Comparison of ENCODE assay signal across 14 cellular contexts in the genomic region with DNA sequence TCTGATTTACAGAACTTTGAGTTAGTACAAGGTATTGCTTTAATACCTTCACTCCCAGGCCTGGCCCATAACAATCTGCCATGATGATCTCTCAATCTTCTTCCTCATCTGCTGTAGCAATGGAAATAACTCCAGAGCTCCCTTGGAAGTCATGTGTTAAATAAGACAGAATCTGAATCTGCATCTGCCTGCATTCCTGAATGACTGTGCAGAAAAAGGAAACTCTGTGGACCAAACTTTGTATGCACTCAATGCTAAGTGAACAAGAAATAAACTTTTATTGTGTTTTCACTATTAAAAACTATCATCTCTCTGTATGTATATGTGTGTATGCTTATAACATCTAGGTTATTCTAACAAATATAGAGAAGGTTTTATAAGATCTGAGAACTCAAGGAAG.
DNase-seq lines count a peak whose midpoint lies in the region; FAIRE-seq and TF ChIP-seq lines count a peak whose summit lies in the region.
"Had no signal": no experiment of that assay in that cellular context is flagged by ENCODE, and none has a peak within 500 bp of the region (broad histone marks: within the 10 kb centered on the region; RNA-seq: fewer than 3 reads in every experiment).

No MANE protein-coding gene starts in this region.

- H2AFZ ChIP-seq in mesenchymal stem cell (ENCODE audit: low read depth, low read length) (no peak overlapping the region), smooth muscle cell (ENCODE audit: low read depth) (peak overlapping the region; percentile 24)

- no peak overlapping the region for H3K9ac ChIP-seq in adipocyte (ENCODE audit: low read length)
- no peak overlapping the region for H3K9ac ChIP-seq in mesenchymal stem cell (ENCODE audit: low read length)
- no peak overlapping the region for H3K9ac ChIP-seq in smooth muscle cell (ENCODE audit: low read depth)

- H4K20me1 ChIP-seq in smooth muscle cell (ENCODE audit: low read depth) = no peaks in the 10 kb centered on the region

- H3K79me1 ChIP-seq in mesenchymal stem cell (replicated peaks; ENCODE audit: low read length, poor library complexity, severe bottlenecking) = no peaks in the 10 kb centered on the region

- H3K4me3 ChIP-seq in adipocyte (ENCODE audit: low read length) (no peak overlapping the region), mesenchymal stem cell (ENCODE audit: insufficient read depth in 1 of 2, low read depth in 1 of 2, low read length in 2 of 2) (no peak overlapping the region), smooth muscle cell (no peak overlapping the region)

- DNase-seq in GM03348 (ENCODE audit: low spot score) (peak; percentile 10), adipocyte (ENCODE audit: low read depth) (peak; percentile 39), mesenchymal stem cell (peak; percentile 18), smooth muscle cell (lab: John Stamatoyannopoulos, UW; ENCODE audit: unreplicated experiment) (no peak), DMS153 (lab: John Stamatoyannopoulos, UW) (no peak), SHP77 treated with DMSO at 0.1 percent for 48 hours (lab: John Stamatoyannopoulos, UW) (no peak), urothelium cell line (ENCODE audit: low spot score) (no peak)
- DNase-seq: C1 segment of cervical spinal cord; Calu3; CD4-positive, alpha-beta T cell; DMS 273 treated with DMSO at 0.1 percent for 48 hours; DMS79 treated with DMSO at 0.1 percent for 48 hours; GDM1 had no signal

- no peak overlapping the region for H3K23ac ChIP-seq in mesenchymal stem cell (ENCODE audit: low read length in 2 of 2)

- H4K8ac ChIP-seq in mesenchymal stem cell (ENCODE audit: low read length) = no peak overlapping the region

- no peak overlapping the region for H3K14ac ChIP-seq in mesenchymal stem cell (ENCODE audit: low read length in 2 of 2)

- no peak overlapping the region for H3K4ac ChIP-seq in mesenchymal stem cell (ENCODE audit: low read depth in 1 of 2, low read length in 2 of 2)

- H4K91ac ChIP-seq in mesenchymal stem cell (ENCODE audit: low read length) = no peak overlapping the region

- no peak overlapping the region for H2BK12ac ChIP-seq in mesenchymal stem cell (ENCODE audit: low read length in 2 of 2)

- H3K79me2 ChIP-seq in smooth muscle cell (ENCODE audit: low read depth) = no peaks in the 10 kb centered on the region

- peak overlapping the region; percentile 70 for H3K27ac ChIP-seq in mesenchymal stem cell (ENCODE audit: low read length, poor library complexity, severe bottlenecking)
- H3K27ac ChIP-seq in smooth muscle cell (ENCODE audit: low read depth) = no peak overlapping the region

- H3K4me1 ChIP-seq in adipocyte (ENCODE audit: control insufficient read depth, insufficient read depth, low read length) (no peaks in the 10 kb centered on the region), mesenchymal stem cell (ENCODE audit: control insufficient read depth, insufficient read depth, low read depth, low read length) (peaks cover 2% of the 10 kb centered on the region), smooth muscle cell (ENCODE audit: low read depth) (no peaks in the 10 kb centered on the region)

- H3K27me3 ChIP-seq in adipocyte (replicated peaks; ENCODE audit: control insufficient read depth, insufficient read depth, low read length) = no peaks in the 10 kb centered on the region
- H3K27me3 ChIP-seq in mesenchymal stem cell (ENCODE audit: control insufficient read depth in 1 of 2, insufficient read depth in 1 of 2, low read length in 2 of 2) = no peaks in the 10 kb centered on the region
- H3K27me3 ChIP-seq in smooth muscle cell (ENCODE audit: low read depth) = no peaks in the 10 kb centered on the region

- H3K9me3 ChIP-seq in adipocyte (ENCODE audit: control insufficient read depth, low read length) (no peaks in the 10 kb centered on the region), mesenchymal stem cell (ENCODE audit: control insufficient read depth, low read length) (no peaks in the 10 kb centered on the region), smooth muscle cell (replicated peaks; ENCODE audit: low read depth) (no peaks in the 10 kb centered on the region)

- FAIRE-seq in urothelium cell line (lab: Jason Lieb, UNC) = no peak
- FAIRE-seq: H54 had no signal

- H2BK120ac ChIP-seq in mesenchymal stem cell (ENCODE audit: low read depth, low read length) = no peak overlapping the region

- no peak overlapping the region for H2BK5ac ChIP-seq in mesenchymal stem cell (ENCODE audit: low read depth, low read length, poor library complexity, severe bottlenecking)

- H2AK5ac ChIP-seq in mesenchymal stem cell (ENCODE audit: low read length, severe bottlenecking) = peak overlapping the region; percentile 99

- H3K4me2 ChIP-seq in mesenchymal stem cell (ENCODE audit: low read length, poor library complexity, severe bottlenecking) = no peak overlapping the region
- H3K4me2 ChIP-seq in smooth muscle cell = no peak overlapping the region

- no peak overlapping the region for H3K18ac ChIP-seq in mesenchymal stem cell (ENCODE audit: low read depth in 1 of 2, low read length in 2 of 2)

- no peak for TF ChIP-seq CTCF in smooth muscle cell (IDR thresholded peaks at IDR 0.05; ENCODE audit: borderline replicate concordance, insufficient read depth, poor library complexity, severe bottlenecking)

- no peak overlapping the region for H2BK15ac ChIP-seq in mesenchymal stem cell (ENCODE audit: low read depth, poor library complexity, severe bottlenecking)

- H3K36me3 ChIP-seq in adipocyte (ENCODE audit: control insufficient read depth, insufficient read depth, low read length, severe bottlenecking) = no peaks in the 10 kb centered on the region
- H3K36me3 ChIP-seq in mesenchymal stem cell (ENCODE audit: control insufficient read depth in 1 of 2, insufficient read depth in 2 of 2, low read depth in 1 of 2, low read length in 2 of 2) = no peaks in the 10 kb centered on the region
- H3K36me3 ChIP-seq in smooth muscle cell (ENCODE audit: low read depth) = no peaks in the 10 kb centered on the region

- H3F3A ChIP-seq in smooth muscle cell (ENCODE audit: low read depth) = no peaks in the 10 kb centered on the region

Comparison
In these comparisons a context has a peak if more than half of its experiments do, and no peak if none do; other contexts are left out.
1. DNase-seq: peak in GM03348 (single experiment), adipocyte (single experiment) and mesenchymal stem cell (single experiment); none in smooth muscle cell (single experiment), DMS153 (single experiment), SHP77 treated with DMSO at 0.1 percent for 48 hours (single experiment) and urothelium cell line (single experiment).